In genomic region chr1:173049327-173049639, GRCh38 we compare ENCODE assay signal across 23 cellular contexts. TPM values are rescaled to one million over a fixed set of nuclear protein-coding genes. Genes with fewer than 3 reads are reported as not detected.
DNase-seq lines count a peak whose midpoint lies in the region; ATAC-seq, FAIRE-seq and TF ChIP-seq lines count a peak whose summit lies in the region.
"Had no signal": no experiment of that assay in that cellular context is flagged by ENCODE, and none has a peak within 500 bp of the region (broad histone marks: within the 10 kb centered on the region; RNA-seq: fewer than 3 reads in every experiment).

No MANE protein-coding gene starts in this region.

- H3K27ac Mint-ChIP-seq in stimulated activated naive B cell treated with anti-CD40 and anti-IgM and Interleukin-4, amounts not matched to agents 10 μg/mL and 1 μg/mL and 100 μg/mL, for 72 hours = no peak overlapping the region
- H3K27ac Mint-ChIP-seq in H9 = no peak overlapping the region
- H3K27ac Mint-ChIP-seq: CD8-positive, alpha-beta memory T cell had no signal

- H3K4me3 Mint-ChIP-seq in stimulated activated naive B cell treated with anti-CD40 and anti-IgM and Interleukin-4, amounts not matched to agents 10 μg/mL and 1 μg/mL and 100 μg/mL, for 72 hours = no peak overlapping the region
- no peak overlapping the region for H3K4me3 Mint-ChIP-seq in H9
- H3K4me3 Mint-ChIP-seq: CD8-positive, alpha-beta memory T cell had no signal

- peak overlapping the region; percentile 64 for H3K4me2 ChIP-seq in mammary epithelial cell (ENCODE audit: insufficient read depth, low read depth, low read length)
- peak overlapping the region; percentile 65 for H3K4me2 ChIP-seq in keratinocyte (ENCODE audit: control insufficient read depth, extremely low read depth, insufficient read depth, low read depth, low read length)
- no peak overlapping the region for H3K4me2 ChIP-seq in H9 (ENCODE audit: insufficient read depth, insufficient read length, low read length)
- H3K4me2 ChIP-seq: PC-9 had no signal

- H3K4me3 ChIP-seq in mammary epithelial cell (replicated peaks in 1 of 3; ENCODE audit: insufficient read depth in 1 of 3, low read depth in 2 of 3, low read length in 3 of 3) (no peak overlapping the region), breast epithelium (no peak overlapping the region), brain microvascular endothelial cell (ENCODE audit: low read depth, low read length) (no peak overlapping the region), keratinocyte (ENCODE audit: control insufficient read depth in 2 of 3, extremely low read depth in 1 of 3, insufficient read depth in 2 of 3, low read depth in 1 of 3, low read length in 3 of 3) (no peak overlapping the region)
- H3K4me3 ChIP-seq: PC-9, SJSA1 had no signal

- H3K9me1 ChIP-seq in keratinocyte (ENCODE audit: control insufficient read depth, extremely low read depth, insufficient read depth, low read length) = no peaks in the 10 kb centered on the region

- no peak overlapping the region for H2BK5ac ChIP-seq in H9 (ENCODE audit: insufficient read length, low read length)

- H3K9ac ChIP-seq in mammary epithelial cell (ENCODE audit: insufficient read depth, low read length) = no peak overlapping the region
- H3K9ac ChIP-seq in keratinocyte (ENCODE audit: control insufficient read depth, extremely low read depth, insufficient read depth, low read length) = no peak overlapping the region
- no peak overlapping the region for H3K9ac ChIP-seq in H9 (ENCODE audit: extremely low read depth, insufficient read length, low read length)

- no peak for FAIRE-seq in keratinocyte (lab: Jason Lieb, UNC)
- FAIRE-seq: GM12892 had no signal

- H3K4ac ChIP-seq in H9 (ENCODE audit: low read depth, low read length) = no peak overlapping the region

- CTCF ChIA-PET in mammary epithelial cell (lab: Charles Lee; ENCODE audit: low non-redundant PET) = interaction anchor here (0.7 kb wide), 1 partner anchor 210 kb away, joined by 5 read pairs; no protein-coding TSS in a partner anchor

- H2AK5ac ChIP-seq in H9 (ENCODE audit: insufficient read length, low read length) = no peak overlapping the region

- H3K27ac ChIP-seq in mammary epithelial cell (ENCODE audit: insufficient read depth, low read depth, low read length) (no peak overlapping the region), breast epithelium (no peak overlapping the region), brain microvascular endothelial cell (peak overlapping the region; percentile 66), keratinocyte (ENCODE audit: control insufficient read depth, insufficient read depth, low read length) (no peak overlapping the region), H9 (ENCODE audit: insufficient read length, low read depth, low read length) (no peak overlapping the region)
- H3K27ac ChIP-seq: C4-2B, PC-9 had no signal

- in situ Hi-C loops in mammary epithelial cell (cut with MboI; ENCODE audit: low sequenced_read_pairs in 2 of 2) (no loop called here), brain microvascular endothelial cell (cut with HindIII; ENCODE audit: low pct_ligation_motif_present, low sequenced_read_pairs) (no loop called here)

- H4K91ac ChIP-seq in H9 (ENCODE audit: insufficient read length, low read depth, low read length) = no peak overlapping the region

- no peak overlapping the region for H2BK12ac ChIP-seq in H9 (ENCODE audit: insufficient read length, low read depth, low read length)

- BruUV-seq in mammary epithelial cell (replicated peaks; lab: Mats Ljungman, UMichigan) = no TSS peak

- no peaks in the 10 kb centered on the region for H3K27me3 ChIP-seq in mammary epithelial cell (ENCODE audit: insufficient read depth, low read length)
- no peaks in the 10 kb centered on the region for H3K27me3 ChIP-seq in breast epithelium
- H3K27me3 ChIP-seq in brain microvascular endothelial cell (replicated peaks) = no peaks in the 10 kb centered on the region
- H3K27me3 ChIP-seq in keratinocyte (ENCODE audit: control insufficient read depth, extremely low read depth, insufficient read depth, low read length) = no peaks in the 10 kb centered on the region
- H3K27me3 ChIP-seq in H9 (ENCODE audit: insufficient read depth, low read length) = no peaks in the 10 kb centered on the region
- H3K27me3 ChIP-seq: SJSA1 had no signal

- no peak overlapping the region for H3K14ac ChIP-seq in H9 (ENCODE audit: insufficient read depth, low read length)

- H3K36me3 Mint-ChIP-seq in stimulated activated naive B cell treated with anti-CD40 and anti-IgM and Interleukin-4, amounts not matched to agents 10 μg/mL and 1 μg/mL and 100 μg/mL, for 72 hours = no peaks in the 10 kb centered on the region
- no peaks in the 10 kb centered on the region for H3K36me3 Mint-ChIP-seq in H9 (ENCODE audit: insufficient read depth in 1 of 3, low read depth in 3 of 3)
- H3K36me3 Mint-ChIP-seq: CD8-positive, alpha-beta memory T cell had no signal

- ATAC-seq in stimulated activated naive B cell treated with anti-CD40 and anti-IgM and Interleukin-4, amounts not matched to agents 10 μg/mL and 1 μg/mL and 100 μg/mL, for 72 hours (replicated peaks) = peak; percentile 70 to 74
- ATAC-seq in GM18505 (IDR thresholded peaks at IDR 0.05; ENCODE audit: unreplicated experiment) = no peak

- intact Hi-C loops in mammary epithelial cell (cut with micrococcal nuclease) (loop anchor here (5.0 kb wide), 1 partner anchor 77 kb away; no protein-coding TSS in a partner anchor), breast epithelium (cut with DNase I; ENCODE audit: low total_unique reads) (no loop called here)

- peaks cover 19 to 33% of the 10 kb centered on the region in 2 donors for H3K4me1 Mint-ChIP-seq in stimulated activated naive B cell treated with anti-CD40 and anti-IgM and Interleukin-4, amounts not matched to agents 10 μg/mL and 1 μg/mL and 100 μg/mL, for 72 hours
- no peaks in the 10 kb centered on the region for H3K4me1 Mint-ChIP-seq in H9
- H3K4me1 Mint-ChIP-seq: CD8-positive, alpha-beta memory T cell had no signal

- H2BK15ac ChIP-seq in H9 (ENCODE audit: low read depth, low read length) = no peak overlapping the region

- dilution Hi-C loops in mammary epithelial cell (cut with HindIII; ENCODE audit: low sequenced_read_pairs) (no loop called here), keratinocyte (cut with MboI; ENCODE audit: extremely low pct_ligation_motif_present, low sequenced_read_pairs) (no loop called here)

- H3K23me2 ChIP-seq in H9 (ENCODE audit: insufficient read length, low read depth, low read length, poor library complexity, severe bottlenecking) = no peaks in the 10 kb centered on the region

- H3K79me2 ChIP-seq in mammary epithelial cell (ENCODE audit: insufficient read depth, low read length) = no peaks in the 10 kb centered on the region
- H3K79me2 ChIP-seq in keratinocyte (ENCODE audit: control insufficient read depth, insufficient read depth, low read length) = no peaks in the 10 kb centered on the region
- no peaks in the 10 kb centered on the region for H3K79me2 ChIP-seq in H9 (ENCODE audit: insufficient read depth, low read length)

- H4K5ac ChIP-seq in H9 (ENCODE audit: insufficient read length, low read depth, low read length) = no peak overlapping the region

- no peaks in the 10 kb centered on the region for H3K9me3 ChIP-seq in mammary epithelial cell (replicated peaks; ENCODE audit: insufficient read depth, low read length)
- H3K9me3 ChIP-seq in breast epithelium = no peaks in the 10 kb centered on the region
- no peaks in the 10 kb centered on the region for H3K9me3 ChIP-seq in keratinocyte (ENCODE audit: control insufficient read depth, low read depth, low read length)
- H3K9me3 ChIP-seq in H9 (ENCODE audit: control insufficient read depth, low read depth, low read length) = no peaks in the 10 kb centered on the region
- H3K9me3 ChIP-seq: SJSA1 had no signal

- H3K4me1 ChIP-seq in mammary epithelial cell (ENCODE audit: insufficient read depth, low read length) = peaks cover 41% of the 10 kb centered on the region
- no peaks in the 10 kb centered on the region for H3K4me1 ChIP-seq in breast epithelium
- H3K4me1 ChIP-seq in keratinocyte (ENCODE audit: control insufficient read depth, extremely low read depth, insufficient read depth, low read length) = peaks cover 51% of the 10 kb centered on the region
- H3K4me1 ChIP-seq in H9 (ENCODE audit: insufficient read depth, low read length) = no peaks in the 10 kb centered on the region

- H3T11ph ChIP-seq in H9 (ENCODE audit: low read length) = no peak overlapping the region

- H3K18ac ChIP-seq in H9 (ENCODE audit: insufficient read length, low read depth, low read length) = no peak overlapping the region

- TF ChIP-seq CTCF in mammary epithelial cell (conservative IDR thresholded peaks at IDR 0.05 in 1 of 2, IDR thresholded peaks at IDR 0.05 in 1 of 2; ENCODE audit: extremely low read depth in 1 of 2, insufficient read depth in 1 of 2, low read depth in 1 of 2, low read length in 2 of 2) = no peak
- no peak for TF ChIP-seq CTCF in breast epithelium (IDR thresholded peaks at IDR 0.05)
- TF ChIP-seq CTCF in brain microvascular endothelial cell (IDR thresholded peaks at IDR 0.05; ENCODE audit: low read depth, low read length, missing control alignments) = no peak
- no peak for TF ChIP-seq CTCF in keratinocyte (optimal IDR thresholded peaks at IDR 0.05 in 1 of 3, IDR thresholded peaks at IDR 0.05 in 1 of 3, conservative IDR thresholded peaks at IDR 0.05 in 1 of 3; ENCODE audit: extremely low read depth in 1 of 3, insufficient read depth in 2 of 3, low read length in 3 of 3)
- TF ChIP-seq CTCF in H9 (conservative IDR thresholded peaks at IDR 0.05) = no peak

- no peaks in the 10 kb centered on the region for H3K9me3 Mint-ChIP-seq in stimulated activated naive B cell treated with anti-CD40 and anti-IgM and Interleukin-4, amounts not matched to agents 10 μg/mL and 1 μg/mL and 100 μg/mL, for 72 hours
- no peaks in the 10 kb centered on the region for H3K9me3 Mint-ChIP-seq in H9
- H3K9me3 Mint-ChIP-seq: CD8-positive, alpha-beta memory T cell had no signal

- no peak overlapping the region for H3K23ac ChIP-seq in H9 (ENCODE audit: insufficient read length, low read depth, low read length)

- no peak overlapping the region for H2BK120ac ChIP-seq in H9 (ENCODE audit: low read depth, low read length, poor library complexity, severe bottlenecking)

- TF ChIP-seq POLR2A in breast epithelium (IDR thresholded peaks at IDR 0.05) (no peak), GM18505 (IDR thresholded peaks at IDR 0.05; ENCODE audit: borderline replicate concordance, extremely low read depth, insufficient read depth, insufficient read length) (no peak)

- H2AFZ ChIP-seq in mammary epithelial cell (ENCODE audit: low read depth, low read length) (no peak overlapping the region), keratinocyte (ENCODE audit: control insufficient read depth, low read length) (no peak overlapping the region), H9 (ENCODE audit: low read length) (no peak overlapping the region)
- H2AFZ ChIP-seq: PC-9 had no signal

- H4K20me1 ChIP-seq in mammary epithelial cell (ENCODE audit: insufficient read depth, low read length) = no peaks in the 10 kb centered on the region
- no peaks in the 10 kb centered on the region for H4K20me1 ChIP-seq in keratinocyte (ENCODE audit: control insufficient read depth, extremely low read depth, insufficient read depth, low read length)
- H4K20me1 ChIP-seq in H9 (ENCODE audit: control insufficient read depth, insufficient read depth, insufficient read length) = no peaks in the 10 kb centered on the region

- H3K56ac ChIP-seq in H9 (ENCODE audit: insufficient read length, low read depth, low read length) = no peak overlapping the region

- H3K36me3 ChIP-seq in mammary epithelial cell (ENCODE audit: insufficient read depth, low read length) (no peaks in the 10 kb centered on the region), breast epithelium (no peaks in the 10 kb centered on the region), brain microvascular endothelial cell (replicated peaks) (no peaks in the 10 kb centered on the region), keratinocyte (ENCODE audit: control insufficient read depth in 2 of 2, extremely low read depth in 1 of 2, insufficient read depth in 2 of 2, low read length in 2 of 2) (no peaks in the 10 kb centered on the region)
- H3K36me3 ChIP-seq: SJSA1 had no signal

- H3K27me3 Mint-ChIP-seq in stimulated activated naive B cell treated with anti-CD40 and anti-IgM and Interleukin-4, amounts not matched to agents 10 μg/mL and 1 μg/mL and 100 μg/mL, for 72 hours = peaks cover 0 to 3% of the 10 kb centered on the region in 2 donors
- no peaks in the 10 kb centered on the region for H3K27me3 Mint-ChIP-seq in H9 (ENCODE audit: low read depth)
- H3K27me3 Mint-ChIP-seq: CD8-positive, alpha-beta memory T cell had no signal

- no peaks in the 10 kb centered on the region for H3K79me1 ChIP-seq in H9 (ENCODE audit: insufficient read depth, low read depth, low read length, poor library complexity, severe bottlenecking)

- no peak overlapping the region for H2BK20ac ChIP-seq in H9 (ENCODE audit: low read depth, low read length, poor library complexity, severe bottlenecking)

- DNase-seq in mammary epithelial cell = no peak
- DNase-seq in breast epithelium (ENCODE audit: low spot score in 2 of 2) = no peak
- DNase-seq in brain microvascular endothelial cell = no peak
- DNase-seq in keratinocyte (ENCODE audit: low read depth, low spot score) = no peak
- DNase-seq in stimulated activated naive B cell treated with anti-CD40 and anti-IgM and Interleukin-4, amounts not matched to agents 10 μg/mL and 1 μg/mL and 100 μg/mL, for 72 hours = no peak
- no peak for DNase-seq in AG08396 (ENCODE audit: low spot score)
- no peak for DNase-seq in H9
- DNase-seq: 8988T; AML-193; CD8-positive, alpha-beta memory T cell; DND-41; NCI-H1105 treated with DMSO at 0.1 percent for 48 hours; NCI-H146; NCI-H2029; NCI-H446; NCI-H524 treated with DMSO at 0.1 percent for 48 hours; NCI-H774; PC-9; Right ventricle myocardium superior had no signal

- H4K8ac ChIP-seq in H9 (replicated peaks; ENCODE audit: insufficient read length, low read depth, low read length) = no peak overlapping the region

RNA-seq across cellular contexts. Expression of gene TNFSF18, which starts 1.5 kb away (rescaled TPM):
- total RNA-seq in mammary epithelial cell = not detected
- 0.07 TPM for polyA plus RNA-seq in mammary epithelial cell
- polyA minus RNA-seq in mammary epithelial cell = 2.1 TPM
- total RNA-seq in breast epithelium = not detected
- 0.21 to 0.69 TPM (median 0.48 TPM) in 3 replicates for polyA plus RNA-seq in keratinocyte
- not detected for polyA plus RNA-seq in keratinocyte (2011; ENCODE audit: low read depth)
- 0.22 and 0.55 TPM in 2 replicates for polyA plus RNA-seq in keratinocyte (2011; cell fraction: cytosol; rRNA removed)
- polyA plus RNA-seq in keratinocyte (2011; cell fraction: nucleus; rRNA removed) = 0.83 and 0.87 TPM in 2 replicates
- polyA plus RNA-seq in keratinocyte (2012; ENCODE audit: low replicate concordance) = 0.10 and 0.32 TPM in 2 replicates
- 1.3 TPM in 1 of 3 replicates, not detected in the others for polyA minus RNA-seq in keratinocyte
- polyA minus RNA-seq in keratinocyte (2011; cell fraction: cytosol; rRNA and poly(A)+ RNA removed) = not detected
- 0.53 and 1.6 TPM in 2 replicates for polyA minus RNA-seq in keratinocyte (2011; cell fraction: nucleus; rRNA and poly(A)+ RNA removed)
- not detected in 2 replicates for total RNA-seq in H9 (2021)
- total RNA-seq: CD8-positive, alpha-beta memory T cell; Right ventricle myocardium superior had no signal
- polyA plus RNA-seq: CD8-positive, alpha-beta memory T cell had no signal
